13 cellular contexts compared by ENCODE assay signal in genomic region chr7:116232402-116232749, GRCh38. TPM values are rescaled to one million over a fixed set of nuclear protein-coding genes. Genes with fewer than 3 reads are reported as not detected.
A peak's percentile ranks its signal among the peaks of the same experiment; 100 is the strongest.
DNase-seq lines count a peak whose midpoint lies in the region; ATAC-seq and TF ChIP-seq lines count a peak whose summit lies in the region.
"Had no signal": no experiment of that assay in that cellular context is flagged by ENCODE, and none has a peak within 500 bp of the region (broad histone marks: within the 10 kb centered on the region; RNA-seq: fewer than 3 reads in every experiment).

No MANE protein-coding gene starts in this region.

- H3K4me3 Mint-ChIP-seq in activated CD4-positive, alpha-beta T cell treated with anti-CD3 and anti-CD28 coated beads, Interleukin-2, amount 10 ng/mL, durations not matched to agents 24 days and 14 days: no peak overlapping the region
- H3K4me3 Mint-ChIP-seq in activated CD4-positive, alpha-beta T cell treated with anti-CD3 and anti-CD28 coated beads, Interleukin-2, amount 10 ng/mL, durations not matched to agents 7 days and 5 days: no peak overlapping the region
- H3K4me3 Mint-ChIP-seq in WTC11: no peak overlapping the region
- H3K4me3 Mint-ChIP-seq in stimulated activated effector memory CD8-positive, alpha-beta T cell treated with anti-CD3 and anti-CD28 coated beads, Interleukin-12 subunit alpha, Interleukin-12 subunit beta, amount 100 ng/mL, for 72 hours: no peak overlapping the region

- POLR2A ChIA-PET in activated CD4-positive, alpha-beta T cell treated with anti-CD3 and anti-CD28 coated beads, Interleukin-2, amount 10 ng/mL, durations not matched to agents 7 days and 5 days (lab: Charles Lee): interaction anchor here (0.9 kb wide), 1 partner anchor 22 kb away, joined by 3 read pairs; the partner anchor contains the start of gene TES
- POLR2A ChIA-PET in WTC11 (lab: Charles Lee): no interaction called here

- H3K4me1 Mint-ChIP-seq in activated CD4-positive, alpha-beta T cell treated with anti-CD3 and anti-CD28 coated beads, Interleukin-2, amount 10 ng/mL, durations not matched to agents 24 days and 14 days: peaks cover 38% of the 10 kb centered on the region
- peaks cover 69% of the 10 kb centered on the region for H3K4me1 Mint-ChIP-seq in activated CD4-positive, alpha-beta T cell treated with anti-CD3 and anti-CD28 coated beads, Interleukin-2, amount 10 ng/mL, durations not matched to agents 7 days and 5 days
- H3K4me1 Mint-ChIP-seq in WTC11: peaks cover 28% of the 10 kb centered on the region
- H3K4me1 Mint-ChIP-seq in stimulated activated effector memory CD8-positive, alpha-beta T cell treated with anti-CD3 and anti-CD28 coated beads, Interleukin-12 subunit alpha, Interleukin-12 subunit beta, amount 100 ng/mL, for 72 hours: peaks cover 47% of the 10 kb centered on the region

- no peaks in the 10 kb centered on the region for H3K27me3 Mint-ChIP-seq in activated CD4-positive, alpha-beta T cell treated with anti-CD3 and anti-CD28 coated beads, Interleukin-2, amount 10 ng/mL, durations not matched to agents 24 days and 14 days
- H3K27me3 Mint-ChIP-seq in activated CD4-positive, alpha-beta T cell treated with anti-CD3 and anti-CD28 coated beads, Interleukin-2, amount 10 ng/mL, durations not matched to agents 7 days and 5 days: no peaks in the 10 kb centered on the region
- no peaks in the 10 kb centered on the region for H3K27me3 Mint-ChIP-seq in WTC11 (ENCODE audit: low read depth)

- peaks cover 3% of the 10 kb centered on the region for H3K36me3 Mint-ChIP-seq in activated CD4-positive, alpha-beta T cell treated with anti-CD3 and anti-CD28 coated beads, Interleukin-2, amount 10 ng/mL, durations not matched to agents 24 days and 14 days (ENCODE audit: low read depth)
- H3K36me3 Mint-ChIP-seq in activated CD4-positive, alpha-beta T cell treated with anti-CD3 and anti-CD28 coated beads, Interleukin-2, amount 10 ng/mL, durations not matched to agents 7 days and 5 days (ENCODE audit: low read depth): peaks cover 20% of the 10 kb centered on the region
- no peaks in the 10 kb centered on the region for H3K36me3 Mint-ChIP-seq in WTC11
- peaks cover 24% of the 10 kb centered on the region for H3K36me3 Mint-ChIP-seq in stimulated activated effector memory CD8-positive, alpha-beta T cell treated with anti-CD3 and anti-CD28 coated beads, Interleukin-12 subunit alpha, Interleukin-12 subunit beta, amount 100 ng/mL, for 72 hours

- DNase-seq in activated CD4-positive, alpha-beta T cell treated with anti-CD3 and anti-CD28 coated beads, Interleukin-2, amount 10 ng/mL, durations not matched to agents 24 days and 14 days: no peak
- DNase-seq in activated CD4-positive, alpha-beta T cell treated with anti-CD3 and anti-CD28 coated beads, Interleukin-2, amount 10 ng/mL, durations not matched to agents 7 days and 5 days: no peak
- DNase-seq in WTC11 (ENCODE audit: low spot score) (no peak), fibroblast of peridontal ligament (ENCODE audit: extremely low read depth) (peak; percentile 64), pons (ENCODE audit: low spot score) (no peak), NCI-H2196 treated with DMSO at 0.1 percent for 48 hours (lab: John Stamatoyannopoulos, UW; ENCODE audit: unreplicated experiment) (no peak)
- no peak for DNase-seq in stimulated activated effector memory CD8-positive, alpha-beta T cell treated with anti-CD3 and anti-CD28 coated beads, Interleukin-12 subunit alpha, Interleukin-12 subunit beta, amount 100 ng/mL, for 72 hours (ENCODE audit: low spot score in 2 of 2)
- no peak for DNase-seq in stimulated activated CD4-positive, alpha-beta T cell treated with anti-CD3 and anti-CD28 coated beads, Interleukin-12 subunit alpha, Interleukin-12 subunit beta, amount 100 ng/mL, for 4 hours
- DNase-seq: head of caudate nucleus, NCI-H1930, T-helper 9 cell had no signal

- ATAC-seq in WTC11: no peak
- no peak for ATAC-seq in stimulated activated effector memory CD8-positive, alpha-beta T cell treated with anti-CD3 and anti-CD28 coated beads, Interleukin-12 subunit alpha, Interleukin-12 subunit beta, amount 100 ng/mL, for 72 hours
- ATAC-seq: HepG2 had no signal

- intact Hi-C loops in activated CD4-positive, alpha-beta T cell treated with anti-CD3 and anti-CD28 coated beads, Interleukin-2, amount 10 ng/mL, durations not matched to agents 24 days and 14 days (cut with micrococcal nuclease): loop anchor here (1.0 to 5.0 kb wide), 3 partner anchors 8 to 35 kb away; partner anchors contain the start of gene TES

- no peak for TF ChIP-seq CTCF in WTC11 (IDR thresholded peaks at IDR 0.05)

- H3K9me3 Mint-ChIP-seq in activated CD4-positive, alpha-beta T cell treated with anti-CD3 and anti-CD28 coated beads, Interleukin-2, amount 10 ng/mL, durations not matched to agents 24 days and 14 days: no peaks in the 10 kb centered on the region
- H3K9me3 Mint-ChIP-seq in activated CD4-positive, alpha-beta T cell treated with anti-CD3 and anti-CD28 coated beads, Interleukin-2, amount 10 ng/mL, durations not matched to agents 7 days and 5 days: no peaks in the 10 kb centered on the region
- H3K9me3 Mint-ChIP-seq in WTC11: no peaks in the 10 kb centered on the region
- no peaks in the 10 kb centered on the region for H3K9me3 Mint-ChIP-seq in stimulated activated effector memory CD8-positive, alpha-beta T cell treated with anti-CD3 and anti-CD28 coated beads, Interleukin-12 subunit alpha, Interleukin-12 subunit beta, amount 100 ng/mL, for 72 hours

- CTCF ChIA-PET in activated CD4-positive, alpha-beta T cell treated with anti-CD3 and anti-CD28 coated beads, Interleukin-2, amount 10 ng/mL, durations not matched to agents 7 days and 5 days (lab: Charles Lee): interaction anchor here (1.2 to 1.3 kb wide), 2 partner anchors 18 to 52 kb away, joined by 3 to 4 read pairs; no protein-coding TSS in a partner anchor
- CTCF ChIA-PET in WTC11 (lab: Charles Lee): interaction anchor here (9.1 kb wide), 1 partner anchor 52 kb away, joined by 100 read pairs; no protein-coding TSS in a partner anchor

- peak overlapping the region; percentile 66 for H3K27ac Mint-ChIP-seq in activated CD4-positive, alpha-beta T cell treated with anti-CD3 and anti-CD28 coated beads, Interleukin-2, amount 10 ng/mL, durations not matched to agents 24 days and 14 days
- no peak overlapping the region for H3K27ac Mint-ChIP-seq in activated CD4-positive, alpha-beta T cell treated with anti-CD3 and anti-CD28 coated beads, Interleukin-2, amount 10 ng/mL, durations not matched to agents 7 days and 5 days
- H3K27ac Mint-ChIP-seq in WTC11: peak overlapping the region; percentile 57; the same call in 1 of the 2 replicates
- peak overlapping the region; percentile 56 for H3K27ac Mint-ChIP-seq in stimulated activated effector memory CD8-positive, alpha-beta T cell treated with anti-CD3 and anti-CD28 coated beads, Interleukin-12 subunit alpha, Interleukin-12 subunit beta, amount 100 ng/mL, for 72 hours

TF ChIP-seq in WTC11, 78 proteins besides CTCF, POLR2A, EP300 and RAD21 (continues in another document):
- TF ChIP-seq ELF4 (CRISPR knock-in tag; IDR thresholded peaks at IDR 0.05; ENCODE audit: low read depth): no peak
- no peak for TF ChIP-seq CDX4 (CRISPR knock-in tag; IDR thresholded peaks at IDR 0.05; ENCODE audit: borderline replicate concordance)
- TF ChIP-seq FOXK1 (CRISPR knock-in tag; IDR thresholded peaks at IDR 0.05): no peak
- TF ChIP-seq, protein P1, sequence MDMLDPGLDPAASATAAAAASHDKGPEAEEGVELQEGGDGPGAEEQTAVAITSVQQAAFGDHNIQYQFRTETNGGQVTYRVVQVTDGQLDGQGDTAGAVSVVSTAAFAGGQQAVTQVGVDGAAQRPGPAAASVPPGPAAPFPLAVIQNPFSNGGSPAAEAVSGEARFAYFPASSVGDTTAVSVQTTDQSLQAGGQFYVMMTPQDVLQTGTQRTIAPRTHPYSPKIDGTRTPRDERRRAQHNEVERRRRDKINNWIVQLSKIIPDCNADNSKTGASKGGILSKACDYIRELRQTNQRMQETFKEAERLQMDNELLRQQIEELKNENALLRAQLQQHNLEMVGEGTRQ (CRISPR knock-in tag; IDR thresholded peaks at IDR 0.05): no peak
- TF ChIP-seq, protein P2, sequence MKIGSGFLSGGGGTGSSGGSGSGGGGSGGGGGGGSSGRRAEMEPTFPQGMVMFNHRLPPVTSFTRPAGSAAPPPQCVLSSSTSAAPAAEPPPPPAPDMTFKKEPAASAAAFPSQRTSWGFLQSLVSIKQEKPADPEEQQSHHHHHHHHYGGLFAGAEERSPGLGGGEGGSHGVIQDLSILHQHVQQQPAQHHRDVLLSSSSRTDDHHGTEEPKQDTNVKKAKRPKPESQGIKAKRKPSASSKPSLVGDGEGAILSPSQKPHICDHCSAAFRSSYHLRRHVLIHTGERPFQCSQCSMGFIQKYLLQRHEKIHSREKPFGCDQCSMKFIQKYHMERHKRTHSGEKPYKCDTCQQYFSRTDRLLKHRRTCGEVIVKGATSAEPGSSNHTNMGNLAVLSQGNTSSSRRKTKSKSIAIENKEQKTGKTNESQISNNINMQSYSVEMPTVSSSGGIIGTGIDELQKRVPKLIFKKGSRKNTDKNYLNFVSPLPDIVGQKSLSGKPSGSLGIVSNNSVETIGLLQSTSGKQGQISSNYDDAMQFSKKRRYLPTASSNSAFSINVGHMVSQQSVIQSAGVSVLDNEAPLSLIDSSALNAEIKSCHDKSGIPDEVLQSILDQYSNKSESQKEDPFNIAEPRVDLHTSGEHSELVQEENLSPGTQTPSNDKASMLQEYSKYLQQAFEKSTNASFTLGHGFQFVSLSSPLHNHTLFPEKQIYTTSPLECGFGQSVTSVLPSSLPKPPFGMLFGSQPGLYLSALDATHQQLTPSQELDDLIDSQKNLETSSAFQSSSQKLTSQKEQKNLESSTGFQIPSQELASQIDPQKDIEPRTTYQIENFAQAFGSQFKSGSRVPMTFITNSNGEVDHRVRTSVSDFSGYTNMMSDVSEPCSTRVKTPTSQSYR (CRISPR knock-in tag; IDR thresholded peaks at IDR 0.05): no peak
- TF ChIP-seq NR1H2 (CRISPR knock-in tag; IDR thresholded peaks at IDR 0.05): no peak
- no peak for TF ChIP-seq TEAD4 (CRISPR knock-in tag; IDR thresholded peaks at IDR 0.05)
- TF ChIP-seq NFATC4 (CRISPR knock-in tag; IDR thresholded peaks at IDR 0.05): no peak
- no peak for TF ChIP-seq SOX15 (CRISPR knock-in tag; IDR thresholded peaks at IDR 0.05)

RNA-seq across cellular contexts. Expression of gene TES, which starts 22.0 kb away (rescaled TPM):
- total RNA-seq in activated CD4-positive, alpha-beta T cell treated with anti-CD3 and anti-CD28 coated beads, Interleukin-2, amount 10 ng/mL, durations not matched to agents 24 days and 14 days: 41.2 and 47.1 TPM in 2 replicates
- 100 to 1,000 TPM; 139 to 140 TPM for total RNA-seq in activated CD4-positive, alpha-beta T cell treated with anti-CD3 and anti-CD28 coated beads, Interleukin-2, amount 10 ng/mL, durations not matched to agents 7 days and 5 days
- 48.5 to 49.9 TPM (median 49.5 TPM) in 3 replicates for total RNA-seq in WTC11 (2021)
- total RNA-seq: OCI-LY7 had no signal
